In genomic region chr5:78518365-78519197, GRCh38 we compare ENCODE assay signal across 8 cellular contexts.
DNase-seq lines count a peak whose midpoint lies in the region; ATAC-seq and TF ChIP-seq lines count a peak whose summit lies in the region.

No MANE protein-coding gene starts in this region.

- no peaks in the 10 kb centered on the region for H4K20me1 ChIP-seq in PC-3 (ENCODE audit: low read length)

- intact Hi-C loops in PC-3 (cut with micrococcal nuclease) (no loop called here), esophagus muscularis mucosa (cut with DNase I) (no loop called here)

- DNase-seq in AG08395 (ENCODE audit: low spot score), result peak; percentile 93
- peak; percentile 73 for DNase-seq in PC-3
- DNase-seq in esophagus muscularis mucosa (ENCODE audit: extremely low spot score), result no peak
- DNase-seq in myocyte (ENCODE audit: low read depth), result peak; percentile 92
- DNase-seq in COLO829 (ENCODE audit: low spot score), result no peak
- no peak for DNase-seq in ureter (ENCODE audit: low spot score)
- no peak for DNase-seq in cerebellar cortex (ENCODE audit: low spot score)

- no TSS peak for BruUV-seq in PC-3 (replicated peaks; lab: Mats Ljungman, UMichigan)

- peak overlapping the region; percentile 69 for H3K4me2 ChIP-seq in PC-3 (ENCODE audit: low read length)

- H3K79me2 ChIP-seq in PC-3 (ENCODE audit: low read length), result no peaks in the 10 kb centered on the region

- ATAC-seq in PC-3, result peak; percentile 79
- no peak for ATAC-seq in HG02763 (IDR thresholded peaks at IDR 0.05; ENCODE audit: unreplicated experiment)

- CTCF ChIA-PET in PC-3 (lab: Charles Lee), result no interaction called here

- peaks cover 45% of the 10 kb centered on the region for H3K4me1 ChIP-seq in PC-3 (ENCODE audit: insufficient read depth, low read length)
- peaks cover 22 to 39% (median 30%) of the 10 kb centered on the region in 4 donors for H3K4me1 ChIP-seq in esophagus muscularis mucosa

- WGBS in esophagus muscularis mucosa, result 55% methylated on average over 13 of the region's 14 CpGs

- H3K27ac ChIP-seq in PC-3 (ENCODE audit: low read length), result peak overlapping the region; percentile 90
- H3K27ac ChIP-seq in esophagus muscularis mucosa (replicated peaks in 1 of 4), result peak overlapping the region; percentile 80 to 84 (median 82)

- no peak for TF ChIP-seq EP300 in esophagus muscularis mucosa (IDR thresholded peaks at IDR 0.05)

- POLR2A ChIA-PET in PC-3 (lab: Charles Lee; ENCODE audit: unreplicated experiment), result interaction anchor here (0.6 kb wide), 1 partner anchor 129 kb away, joined by 3 read pairs; no protein-coding TSS in a partner anchor

- H3K9me2 ChIP-seq in PC-3 (replicated peaks; ENCODE audit: low read length), result no peaks in the 10 kb centered on the region

- no peaks in the 10 kb centered on the region for H3F3A ChIP-seq in PC-3 (ENCODE audit: low read length, unreplicated experiment)

- H3K27me3 ChIP-seq in PC-3 (ENCODE audit: low read length), result no peaks in the 10 kb centered on the region
- H3K27me3 ChIP-seq in esophagus muscularis mucosa, result no peaks in the 10 kb centered on the region

- H2AFZ ChIP-seq in PC-3 (ENCODE audit: low read length), result no peak overlapping the region

- H3K9me3 ChIP-seq in PC-3 (ENCODE audit: low read length), result no peaks in the 10 kb centered on the region
- no peaks in the 10 kb centered on the region for H3K9me3 ChIP-seq in esophagus muscularis mucosa

- no peak overlapping the region for H3K4me3 ChIP-seq in PC-3 (ENCODE audit: low read length)
- no peak overlapping the region for H3K4me3 ChIP-seq in esophagus muscularis mucosa

- no peak for TF ChIP-seq CTCF in PC-3 (conservative IDR thresholded peaks at IDR 0.05; ENCODE audit: low read depth, low read length)
- no peak for TF ChIP-seq CTCF in esophagus muscularis mucosa (IDR thresholded peaks at IDR 0.05)

- no peaks in the 10 kb centered on the region for H3K36me3 ChIP-seq in PC-3 (ENCODE audit: low read depth, low read length)
- no peaks in the 10 kb centered on the region for H3K36me3 ChIP-seq in esophagus muscularis mucosa

- H3K9ac ChIP-seq in PC-3 (ENCODE audit: low read length), result peak overlapping the region; percentile 59

- TF ChIP-seq POLR2A in esophagus muscularis mucosa (IDR thresholded peaks at IDR 0.05; ENCODE audit: low read depth), result no peak

Comparison
In these comparisons a context has a peak if more than half of its experiments do, and no peak if none do; other contexts are left out.
1. DNase-seq: peak in AG08395 (single experiment), PC-3 (single experiment) and myocyte (single experiment); none in esophagus muscularis mucosa (single experiment), COLO829 (single experiment), ureter (single experiment) and cerebellar cortex (single experiment).